ENCODE assay signal across 27 cellular contexts in the genomic region with DNA sequence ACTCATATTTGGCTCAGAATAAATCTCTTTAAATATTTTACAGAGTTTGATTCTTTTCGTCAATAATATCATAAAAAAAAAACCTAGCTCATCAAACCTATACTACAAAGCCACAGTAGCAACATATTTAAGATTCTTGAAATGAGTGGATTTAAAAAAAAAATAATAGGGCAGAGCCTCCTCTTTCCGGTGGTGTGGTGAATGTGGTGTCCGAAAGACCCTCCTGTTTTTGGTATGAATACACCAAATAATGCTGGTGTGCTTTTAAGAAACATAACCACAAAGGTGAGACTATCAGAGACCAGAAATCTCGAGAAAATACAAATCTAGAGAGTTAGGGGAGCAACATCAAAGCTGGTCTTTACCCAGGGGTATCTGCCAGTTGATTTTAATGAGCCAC.
"Had no signal": no experiment of that assay in that cellular context is flagged by ENCODE, and none has a peak within 500 bp of the region (broad histone marks: within the 10 kb centered on the region; RNA-seq: fewer than 3 reads in every experiment).

No MANE protein-coding gene starts in this region.

- DNase-seq: colonic mucosa; dermis blood vessel endothelial cell; erythroblast; foreskin melanocyte; head of caudate nucleus; kidney; left cardiac atrium; left ventricle myocardium inferior; lower lobe of right lung; mesenchymal stem cell; midbrain; occipital lobe; psoas muscle; retina; spleen; stimulated activated CD4-positive, alpha-beta T cell treated with anti-CD3 and anti-CD28 coated beads, Interleukin-15, amount 100 ng/mL, for 24 hours; stimulated activated CD4-positive, alpha-beta T cell treated with anti-CD3 and anti-CD28 coated beads, Interleukin-1b, Interleukin-23, amount 100 ng/mL, for 48 hours; stimulated activated CD4-positive, alpha-beta T cell treated with anti-CD3 and anti-CD28 coated beads, Interleukin-4, amount 100 ng/mL, for 24 hours; stimulated activated naive CD4-positive, alpha-beta T cell; thyroid gland; upper lobe of left lung; uterus had no signal

- H3K36me3 ChIP-seq: colonic mucosa, lower lobe of right lung, suprapubic skin, thyroid gland, upper lobe of left lung, uterus had no signal

- H3K9me3 Mint-ChIP-seq: natural killer cell treated with Interleukin-12 subunit alpha and Interleukin-12 subunit beta and Interleukin-15 and Interleukin-18, amount 100 ng/mL, for 72 hours had no signal

- H3K4me3 ChIP-seq: colonic mucosa, hepatocyte, left ventricle myocardium inferior, lower lobe of right lung, psoas muscle, spleen, suprapubic skin, thyroid gland, upper lobe of left lung, uterus had no signal

- H3K36me3 Mint-ChIP-seq: natural killer cell treated with Interleukin-12 subunit alpha and Interleukin-12 subunit beta and Interleukin-15 and Interleukin-18, amount 100 ng/mL, for 72 hours had no signal

- H3K4me3 Mint-ChIP-seq: natural killer cell treated with Interleukin-12 subunit alpha and Interleukin-12 subunit beta and Interleukin-15 and Interleukin-18, amount 100 ng/mL, for 72 hours had no signal

- H3K27ac ChIP-seq: colonic mucosa, hepatocyte, left ventricle myocardium inferior, lower lobe of right lung, parathyroid adenoma, psoas muscle, spleen, suprapubic skin, thyroid gland, upper lobe of left lung, uterus had no signal

- H3K79me2 ChIP-seq: hepatocyte, parathyroid adenoma had no signal

- H3K4me2 ChIP-seq: hepatocyte had no signal

- ATAC-seq: left cardiac atrium, lower lobe of right lung, psoas muscle, sciatic nerve had no signal

- H3K4me1 ChIP-seq: colonic mucosa, left ventricle myocardium inferior, lower lobe of right lung, parathyroid adenoma, psoas muscle, spleen, suprapubic skin, uterus had no signal

- H3K9ac ChIP-seq: parathyroid adenoma had no signal

- H3K27ac Mint-ChIP-seq: natural killer cell treated with Interleukin-12 subunit alpha and Interleukin-12 subunit beta and Interleukin-15 and Interleukin-18, amount 100 ng/mL, for 72 hours had no signal

- H3K27me3 Mint-ChIP-seq: natural killer cell treated with Interleukin-12 subunit alpha and Interleukin-12 subunit beta and Interleukin-15 and Interleukin-18, amount 100 ng/mL, for 72 hours had no signal

- H3K27me3 ChIP-seq: colonic mucosa, hepatocyte, spleen, suprapubic skin, thyroid gland, upper lobe of left lung, uterus had no signal

- H3K9me3 ChIP-seq: colonic mucosa, lower lobe of right lung, psoas muscle, spleen, suprapubic skin, thyroid gland, upper lobe of left lung, uterus had no signal

- H2AFZ ChIP-seq: hepatocyte, parathyroid adenoma had no signal
